Comparison of ENCODE assay signal across 8 cellular contexts in the genomic region with DNA sequence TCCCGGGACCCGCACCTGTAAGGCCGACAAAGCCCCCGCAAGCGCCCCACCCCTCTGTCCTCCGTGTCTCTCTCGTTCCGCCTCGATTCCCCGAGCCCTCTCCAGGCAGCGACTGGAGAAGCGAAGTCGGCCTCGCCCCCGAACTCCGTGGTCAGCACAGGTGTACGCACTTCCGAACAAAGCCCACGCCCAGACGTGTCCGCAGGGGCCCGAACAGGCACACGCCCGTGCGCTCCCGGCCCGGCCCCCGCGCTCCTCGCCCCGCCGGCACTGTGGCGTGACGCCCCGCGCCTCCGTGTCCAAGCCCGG. TPM values are rescaled to one million over a fixed set of nuclear protein-coding genes. Genes with fewer than 3 reads are reported as not detected.
DNase-seq lines count a peak whose midpoint lies in the region; ATAC-seq and TF ChIP-seq lines count a peak whose summit lies in the region.

No MANE protein-coding gene starts in this region.

- no peak overlapping the region for H3K27ac Mint-ChIP-seq in T-helper 17 cell

- intact Hi-C loops in A673 (cut with micrococcal nuclease; ENCODE audit: unreplicated experiment) = loop anchor here (2.0 kb wide), 1 partner anchor 165 kb away; no protein-coding TSS in a partner anchor
- intact Hi-C loops in sigmoid colon (cut with DNase I) = no loop called here

- H3K27ac ChIP-seq in A673 (ENCODE audit: low read depth, low read length, poor library complexity, severe bottlenecking) = peak overlapping the region; percentile 73
- no peak overlapping the region for H3K27ac ChIP-seq in sigmoid colon

- H3K27me3 ChIP-seq in A673 (replicated peaks; ENCODE audit: insufficient read depth, low read depth, low read length, poor library complexity) = no peaks in the 10 kb centered on the region
- peaks cover 19 to 81% (median 33%) of the 10 kb centered on the region in 3 donors for H3K27me3 ChIP-seq in sigmoid colon

- H3K4me3 ChIP-seq in A673 (ENCODE audit: low read depth, low read length, poor library complexity, severe bottlenecking) (peak overlapping the region; percentile 84), sigmoid colon (peak overlapping the region; percentile 10 to 53 (median 43))

- peaks cover 10% of the 10 kb centered on the region for H3K36me3 Mint-ChIP-seq in T-helper 17 cell (ENCODE audit: low read depth)

- POLR2A ChIA-PET in A673 (lab: Charles Lee; ENCODE audit: low non-redundant PET) = no interaction called here

- no peaks in the 10 kb centered on the region for H3K9me3 ChIP-seq in A673 (ENCODE audit: low read depth, low read length, poor library complexity, severe bottlenecking)
- H3K9me3 ChIP-seq in T-helper 17 cell (ENCODE audit: control insufficient read depth, low read length, poor library complexity, severe bottlenecking) = no peaks in the 10 kb centered on the region
- H3K9me3 ChIP-seq in sigmoid colon = no peaks in the 10 kb centered on the region

- H3K27me3 Mint-ChIP-seq in T-helper 17 cell = peaks cover 65% of the 10 kb centered on the region

- no peak for TF ChIP-seq POLR2A in sigmoid colon (IDR thresholded peaks at IDR 0.05)

- 1% methylated on average over 38 of the region's 38 CpGs for WGBS in sigmoid colon, 2 donors

- TF ChIP-seq EP300 in sigmoid colon (IDR thresholded peaks at IDR 0.05) = no peak

- no peak for TF ChIP-seq CTCF in A673 (conservative IDR thresholded peaks at IDR 0.05; ENCODE audit: low read depth, low read length)
- TF ChIP-seq CTCF in sigmoid colon (IDR thresholded peaks at IDR 0.05) = no peak

- CTCF ChIA-PET in A673 (lab: Charles Lee) = no interaction called here

- H3K36me3 ChIP-seq in A673 (ENCODE audit: insufficient read depth, low read length, poor library complexity, severe bottlenecking) (no peaks in the 10 kb centered on the region), sigmoid colon (no peaks in the 10 kb centered on the region)

- DNase-seq in A673 (ENCODE audit: low spot score) (no peak), T-helper 17 cell (no peak), globus pallidus (ENCODE audit: low spot score) (peak; percentile 15), sigmoid colon (no peak), HUDEP-2 (lab: John Stamatoyannopoulos, UW; ENCODE audit: unreplicated experiment in 76 of 76) (no peak), GOT3 (lab: John Stamatoyannopoulos, UW) (no peak)
- no peak for DNase-seq in NK-92 treated with Interleukin-12 subunit alpha and Interleukin-12 subunit beta, amount 100 ng/mL, for 24 hours (lab: John Stamatoyannopoulos, UW)

- H3K4me3 Mint-ChIP-seq in T-helper 17 cell = peak overlapping the region; percentile 63

- peaks cover 31% of the 10 kb centered on the region for H3K4me1 ChIP-seq in A673 (ENCODE audit: insufficient read depth, low read length, poor library complexity, severe bottlenecking)
- peaks cover 0 to 29% (median 24%) of the 10 kb centered on the region in 4 donors for H3K4me1 ChIP-seq in sigmoid colon

- ATAC-seq in GM19463 (IDR thresholded peaks at IDR 0.05; ENCODE audit: unreplicated experiment) (peak; percentile 14), T-helper 17 cell (no peak)

- BruUV-seq in A673 (replicated peaks; lab: Mats Ljungman, UMichigan) = no TSS peak

- peaks cover 8% of the 10 kb centered on the region for H3K4me1 Mint-ChIP-seq in T-helper 17 cell

RNA-seq across cellular contexts. Expression of gene NRCAM, which starts 0.8 kb away (rescaled TPM):
- total RNA-seq in A673 (2021) (43.4 and 45.7 TPM in 2 replicates), T-helper 17 cell (not detected), sigmoid colon (1 to 10 TPM; 1.3 to 3.9 (median 1.6) TPM)
- polyA plus RNA-seq in sigmoid colon = 1 to 10 TPM in 1 of 3 donors, not detected in 2; 2.3 TPM
